7 cellular contexts compared by ENCODE assay signal in the genomic region with DNA sequence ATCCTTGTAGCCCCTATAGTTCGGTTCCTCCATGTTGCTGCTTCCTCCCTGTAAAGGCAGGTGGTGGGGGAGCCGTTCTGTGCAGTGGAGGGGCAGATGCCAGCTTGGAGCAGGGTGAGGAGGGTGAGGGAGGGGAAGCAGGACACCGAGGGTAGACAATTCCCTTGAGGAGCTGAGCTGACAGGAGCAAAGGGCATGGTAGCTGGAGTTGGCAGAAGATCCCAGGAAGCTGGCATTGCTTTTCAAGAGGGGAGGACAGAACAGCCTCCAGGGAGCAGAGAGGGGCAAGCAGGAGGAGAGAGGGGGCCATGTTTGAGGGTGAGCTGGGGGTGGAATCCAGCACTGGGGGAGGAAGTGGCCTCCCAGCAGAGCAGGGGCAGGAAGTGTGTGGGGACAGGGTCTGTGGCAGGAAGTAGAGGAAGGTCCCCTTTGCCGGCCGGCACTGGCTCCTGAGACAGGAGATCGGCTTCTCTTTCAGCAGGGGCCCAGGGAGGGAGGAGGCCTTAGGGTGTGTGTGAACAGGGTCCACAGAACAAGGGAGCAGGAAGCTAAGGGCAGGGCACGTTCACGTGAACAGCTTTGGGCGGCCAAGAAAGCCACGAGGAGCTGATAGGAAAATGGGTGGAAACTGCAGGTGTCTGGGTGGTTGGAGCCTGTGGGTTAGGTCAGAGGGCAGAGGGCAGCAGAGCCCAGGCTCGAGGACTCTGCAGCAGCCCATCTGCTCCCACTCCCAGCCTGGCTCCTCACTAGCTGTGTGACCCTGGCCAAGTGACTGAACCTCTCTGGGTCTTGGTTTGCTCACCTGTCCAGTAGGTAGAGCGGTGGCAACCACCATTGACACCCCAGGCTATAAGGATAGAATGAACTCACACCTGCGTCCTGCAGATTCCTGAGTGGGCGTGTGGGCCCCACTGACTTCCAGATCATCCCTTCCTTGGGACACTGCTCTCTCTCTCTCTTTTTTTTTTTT. TPM values are rescaled to one million over a fixed set of nuclear protein-coding genes. Genes with fewer than 3 reads are reported as not detected.
A peak's percentile ranks its signal among the peaks of the same experiment; 100 is the strongest.
DNase-seq lines count a peak whose midpoint lies in the region; ATAC-seq, FAIRE-seq and TF ChIP-seq lines count a peak whose summit lies in the region.

No MANE protein-coding gene starts in this region.

- POLR2A ChIA-PET in HEK293T (lab: Yijun Ruan, JAX) = no interaction called here

- peak; percentile 41 for DNase-seq in HT-29 (ENCODE audit: low spot score)
- DNase-seq in UCSD-AML1 (lab: John Stamatoyannopoulos, UW; ENCODE audit: unreplicated experiment) = peak; percentile 87
- peak; percentile 38 for DNase-seq in left ventricle myocardium superior
- peak; percentile 61 for DNase-seq in stimulated activated CD8-positive, alpha-beta memory T cell treated with anti-CD3 and anti-CD28 coated beads, Interleukin-4, amount 100 ng/mL, for 48 hours
- no peak for DNase-seq in HTR-8/SVneo (ENCODE audit: insufficient read length, low spot score)
- DNase-seq in foreskin melanocyte = no peak
- no peak for DNase-seq in HEK293T (ENCODE audit: extremely low spot score)

- FAIRE-seq in HTR-8/SVneo (lab: Jason Lieb, UNC) = no peak

- CTCF ChIA-PET in HEK293T (lab: Yijun Ruan, JAX) = interaction anchor here (0.6 kb wide), 1 partner anchor 131 kb away, joined by 5 read pairs; no protein-coding TSS in a partner anchor

- intact Hi-C loops in left ventricle myocardium superior (cut with micrococcal nuclease) = no loop called here

- no peak for ATAC-seq in left ventricle myocardium superior

TF ChIP-seq in HEK293T, 16 proteins besides CTCF, POLR2A, EP300 and RAD21:
- TF ChIP-seq FOXM1 (IDR thresholded peaks at IDR 0.05; ENCODE audit: borderline replicate concordance) = no peak
- no peak for TF ChIP-seq ELF4 (IDR thresholded peaks at IDR 0.05)
- no peak for TF ChIP-seq L3MBTL2 (conservative IDR thresholded peaks at IDR 0.05)
- no peak for TF ChIP-seq FOXK2 (IDR thresholded peaks at IDR 0.05)
- TF ChIP-seq ARNT (IDR thresholded peaks at IDR 0.05) = no peak
- TF ChIP-seq ZNF384 (IDR thresholded peaks at IDR 0.05) = no peak
- no peak for TF ChIP-seq LEF1 (IDR thresholded peaks at IDR 0.05; ENCODE audit: borderline replicate concordance)
- TF ChIP-seq FOXA1 (IDR thresholded peaks at IDR 0.05) = no peak
- no peak for TF ChIP-seq CTBP1 (IDR thresholded peaks at IDR 0.05; ENCODE audit: borderline replicate concordance)
- no peak for TF ChIP-seq SP1 (IDR thresholded peaks at IDR 0.05)
- TF ChIP-seq SUZ12 (IDR thresholded peaks at IDR 0.05) = no peak
- no peak for TF ChIP-seq NFRKB (IDR thresholded peaks at IDR 0.05)
- TF ChIP-seq BHLHE40 (IDR thresholded peaks at IDR 0.05; ENCODE audit: borderline replicate concordance) = no peak
- TF ChIP-seq, protein P1, sequence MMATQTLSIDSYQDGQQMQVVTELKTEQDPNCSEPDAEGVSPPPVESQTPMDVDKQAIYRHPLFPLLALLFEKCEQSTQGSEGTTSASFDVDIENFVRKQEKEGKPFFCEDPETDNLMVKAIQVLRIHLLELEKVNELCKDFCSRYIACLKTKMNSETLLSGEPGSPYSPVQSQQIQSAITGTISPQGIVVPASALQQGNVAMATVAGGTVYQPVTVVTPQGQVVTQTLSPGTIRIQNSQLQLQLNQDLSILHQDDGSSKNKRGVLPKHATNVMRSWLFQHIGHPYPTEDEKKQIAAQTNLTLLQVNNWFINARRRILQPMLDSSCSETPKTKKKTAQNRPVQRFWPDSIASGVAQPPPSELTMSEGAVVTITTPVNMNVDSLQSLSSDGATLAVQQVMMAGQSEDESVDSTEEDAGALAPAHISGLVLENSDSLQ (IDR thresholded peaks at IDR 0.05) = no peak
- no peak for TF ChIP-seq HDGF (IDR thresholded peaks at IDR 0.05; ENCODE audit: borderline replicate concordance)

RNA-seq across cellular contexts. Expression of a gene that starts 17.5 kb away (rescaled TPM):
- total RNA-seq in HT-29 (2014; rRNA removed; shearing (Covaris generic)) = 172 and 193 TPM in 2 replicates
- total RNA-seq in left ventricle myocardium superior = 12.7 TPM

RNA-seq across cellular contexts. Expression of a gene that starts 47.5 kb away (rescaled TPM):
- total RNA-seq in HT-29 (2014; rRNA removed; shearing (Covaris generic)) = 4.0 and 4.7 TPM in 2 replicates
- total RNA-seq in left ventricle myocardium superior = 1.0 TPM

Comparison
In these comparisons a context has a peak if more than half of its experiments do, and no peak if none do; other contexts are left out.
1. DNase-seq: peak in HT-29 (single experiment), UCSD-AML1 (single experiment), left ventricle myocardium superior (single experiment) and stimulated activated CD8-positive, alpha-beta memory T cell treated with anti-CD3 and anti-CD28 coated beads, Interleukin-4, amount 100 ng/mL, for 48 hours (single experiment); none in HTR-8/SVneo (single experiment), foreskin melanocyte (single experiment) and HEK293T (single experiment).
2. RNA of a gene that starts 17.5 kb away (total RNA-seq): 172 to 193 TPM in HT-29; 12.7 TPM in left ventricle myocardium superior (single experiment); every median in the first group is over 10 times any median in the second.